Comparison of ENCODE assay signal across 31 cellular contexts in genomic region chr1:222579316-222579715, GRCh38. TPM values are rescaled to one million over a fixed set of nuclear protein-coding genes. Genes with fewer than 3 reads are reported as not detected.
"Had no signal": no experiment of that assay in that cellular context is flagged by ENCODE, and none has a peak within 500 bp of the region (broad histone marks: within the 10 kb centered on the region; RNA-seq: fewer than 3 reads in every experiment).

No MANE protein-coding gene starts in this region.

- H3K4me3 ChIP-seq: colonic mucosa, coronary artery, dorsolateral prefrontal cortex, esophagus muscularis mucosa, esophagus squamous epithelium, gastrocnemius medialis, gastroesophageal sphincter, heart left ventricle, heart right ventricle had no signal

- H3K4me1 ChIP-seq: colonic mucosa, esophagus muscularis mucosa, gastrocnemius medialis, gastroesophageal sphincter had no signal

- FAIRE-seq: colon, endometrium, endothelial cell of umbilical vein had no signal

- H3K27me3 ChIP-seq: colonic mucosa, dorsolateral prefrontal cortex, esophagus muscularis mucosa, esophagus squamous epithelium, foreskin keratinocyte, gastrocnemius medialis, gastroesophageal sphincter, heart left ventricle, heart right ventricle had no signal

- ATAC-seq: effector memory CD8-positive, alpha-beta T cell; esophagus mucosa; foreskin keratinocyte; gastrocnemius medialis; gastroesophageal sphincter; heart left ventricle; heart right ventricle had no signal

- DNase-seq: colonic mucosa; cortex of kidney; dermis blood vessel endothelial cell; dorsolateral prefrontal cortex; effector CD4-positive, alpha-beta T cell; effector CD8-positive, alpha-beta T cell; effector memory CD4-positive, alpha-beta T cell; effector memory CD8-positive, alpha-beta T cell; endodermal cell; erythroblast; esophagus squamous epithelium; foreskin fibroblast; foreskin keratinocyte; foreskin melanocyte; gastrocnemius medialis; glutamatergic neuron; head of caudate nucleus; heart left ventricle; heart right ventricle had no signal

- H3K36me3 ChIP-seq: colonic mucosa had no signal

- H3K27ac ChIP-seq: colonic mucosa, dorsolateral prefrontal cortex, epithelial cell of prostate, esophagus muscularis mucosa, esophagus squamous epithelium, foreskin keratinocyte, gastrocnemius medialis, gastroesophageal sphincter, heart left ventricle, heart right ventricle had no signal

- H3K9me3 ChIP-seq: colonic mucosa, esophagus muscularis mucosa, esophagus squamous epithelium, gastrocnemius medialis, gastroesophageal sphincter, heart left ventricle, heart right ventricle had no signal

RNA-seq across cellular contexts. Expression of gene HHIPL2, which starts 31.4 kb away (rescaled TPM):
- total RNA-seq: dermis blood vessel endothelial cell, dermis microvascular lymphatic vessel endothelial cell, endothelial cell of umbilical vein, epithelial cell of proximal tubule, esophagus squamous epithelium, fibroblast of villous mesenchyme, gastrocnemius medialis, gastroesophageal sphincter, glomerular endothelial cell had no signal
